ENCODE assay signal across 1 cellular context in genomic region chr7:128826916-128827247, GRCh38.
TF ChIP-seq lines count a peak whose summit lies in the region.

No MANE protein-coding gene starts in this region.

TF ChIP-seq in HCT116, 20 proteins besides CTCF, POLR2A, EP300 and RAD21:
- TF ChIP-seq REST (IDR thresholded peaks at IDR 0.05; ENCODE audit: low read depth) (no peak), ZFX (IDR thresholded peaks at IDR 0.05) (no peak), EZH2 (IDR thresholded peaks at IDR 0.05) (no peak), POLR2AphosphoS5 (IDR thresholded peaks at IDR 0.05; ENCODE audit: low read depth, low read length) (no peak)
